ENCODE assay signal across 15 cellular contexts in the genomic region with DNA sequence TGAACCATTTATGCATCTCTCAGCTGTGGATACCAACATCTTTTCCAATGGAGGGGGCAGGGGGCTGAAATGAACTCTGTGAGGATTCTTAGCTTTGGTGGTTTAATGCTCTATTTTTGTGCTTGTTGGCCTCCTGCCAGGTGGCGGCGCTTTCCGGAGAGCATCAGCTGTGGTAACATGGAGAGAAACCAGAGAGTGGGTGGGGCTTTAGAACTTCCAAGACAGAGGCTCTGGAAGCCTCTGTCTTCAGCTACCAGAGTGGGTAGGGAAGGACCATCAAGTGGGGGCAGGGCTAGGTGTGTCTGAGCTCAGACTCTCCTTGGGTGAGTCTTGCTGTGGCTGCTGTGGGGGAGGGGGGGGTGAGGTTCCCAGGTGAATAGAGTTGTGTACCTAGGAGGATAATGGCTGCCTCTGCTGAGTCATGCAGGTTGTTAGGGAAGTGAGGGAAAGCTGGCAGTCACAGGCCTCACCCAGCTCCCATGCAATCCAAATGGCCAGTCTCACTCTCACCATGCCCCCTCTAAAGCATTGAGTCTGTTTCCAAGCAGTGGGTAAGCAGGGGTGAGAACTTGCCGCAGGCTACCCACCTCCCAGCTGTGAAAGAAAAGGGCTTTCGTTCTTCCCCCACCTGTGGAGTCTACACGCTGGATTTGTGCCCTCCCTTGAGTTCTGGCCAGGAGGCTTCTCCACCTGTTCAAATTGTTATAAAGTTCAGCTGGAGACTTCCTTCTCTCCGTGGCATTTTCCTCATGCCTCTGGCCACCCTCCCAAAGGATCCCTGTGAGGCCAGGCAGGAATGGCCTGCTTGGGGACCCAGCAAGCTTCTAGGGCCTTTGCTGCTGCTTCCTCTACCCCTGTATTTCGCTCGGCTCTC.
A peak's percentile ranks its signal among the peaks of the same experiment; 100 is the strongest.
DNase-seq lines count a peak whose midpoint lies in the region; ATAC-seq and TF ChIP-seq lines count a peak whose summit lies in the region.
"Had no signal": no experiment of that assay in that cellular context is flagged by ENCODE, and none has a peak within 500 bp of the region (broad histone marks: within the 10 kb centered on the region; RNA-seq: fewer than 3 reads in every experiment).

No MANE protein-coding gene starts in this region.

- H2AFZ ChIP-seq in DND-41 (ENCODE audit: low read depth, low read length): no peak overlapping the region

- H4K5ac ChIP-seq in mesendoderm (ENCODE audit: low read length): peak overlapping the region; percentile 21

- H4K8ac ChIP-seq in mesendoderm (ENCODE audit: low read depth, low read length): no peak overlapping the region

- H3K4me1 Mint-ChIP-seq in endodermal cell: peaks cover 23% of the 10 kb centered on the region
- H3K4me1 Mint-ChIP-seq in activated naive CD4-positive, alpha-beta T cell treated with anti-CD3 and anti-CD28 coated beads for 36 hours (ENCODE audit: low read depth): no peaks in the 10 kb centered on the region
- H3K4me1 Mint-ChIP-seq: activated naive CD8-positive, alpha-beta T cell treated with anti-CD3 and anti-CD28 coated beads for 36 hours had no signal

- H2AK5ac ChIP-seq in mesendoderm (ENCODE audit: low read length): no peak overlapping the region

- H2BK120ac ChIP-seq in mesendoderm (ENCODE audit: low read depth, low read length): peak overlapping the region; percentile 54

- no peaks in the 10 kb centered on the region for H4K20me1 ChIP-seq in DND-41 (ENCODE audit: insufficient read depth, low read length)

- no peak for ATAC-seq in DND-41 (ENCODE audit: insufficient read depth, low read depth)
- ATAC-seq: CD8-positive, alpha-beta T cell had no signal

- H3K4me2 ChIP-seq in DND-41 (ENCODE audit: insufficient read depth, low read length): no peak overlapping the region
- no peak overlapping the region for H3K4me2 ChIP-seq in mesendoderm (ENCODE audit: low read length)

- no peaks in the 10 kb centered on the region for H3K36me3 ChIP-seq in DND-41 (ENCODE audit: insufficient read depth, low read length)
- H3K36me3 ChIP-seq in endodermal cell (ENCODE audit: control insufficient read depth, insufficient read depth, low read length): no peaks in the 10 kb centered on the region
- no peaks in the 10 kb centered on the region for H3K36me3 ChIP-seq in mesendoderm (ENCODE audit: control insufficient read depth, insufficient read depth, low read length)

- peak overlapping the region; percentile 51 for H3K4me3 Mint-ChIP-seq in endodermal cell
- H3K4me3 Mint-ChIP-seq in activated naive CD4-positive, alpha-beta T cell treated with anti-CD3 and anti-CD28 coated beads for 36 hours: no peak overlapping the region
- H3K4me3 Mint-ChIP-seq: activated naive CD8-positive, alpha-beta T cell treated with anti-CD3 and anti-CD28 coated beads for 36 hours; brain; CD8-positive, alpha-beta T cell had no signal

- H3K4me1 ChIP-seq in DND-41 (ENCODE audit: insufficient read depth, low read length) (no peaks in the 10 kb centered on the region), endodermal cell (ENCODE audit: control insufficient read depth, insufficient read depth, low read length) (peaks cover 2% of the 10 kb centered on the region), mesendoderm (ENCODE audit: control insufficient read depth, low read depth, low read length) (no peaks in the 10 kb centered on the region)
- H3K4me1 ChIP-seq: testis had no signal

- 57 to 63% methylated on average over 6 to 9 of the region's 9 CpGs for WGBS in endodermal cell (ENCODE audit: insufficient coverage in 1 of 2, insufficient read length in 1 of 2), 2 experiments
- no CpG with 5 or more reads among the region's 9 CpGs for WGBS in mesendoderm (ENCODE audit: extremely low coverage, insufficient coverage, low lambda C conversion rate)

- peak overlapping the region; percentile 77 for H3K56ac ChIP-seq in mesendoderm (ENCODE audit: low read length)

- H3K79me2 ChIP-seq in DND-41 (ENCODE audit: insufficient read depth, low read length): no peaks in the 10 kb centered on the region
- H3K79me2 ChIP-seq in mesendoderm (ENCODE audit: control insufficient read depth, insufficient read depth, low read length): no peaks in the 10 kb centered on the region

- H2BK5ac ChIP-seq in mesendoderm (ENCODE audit: low read length): peak overlapping the region; percentile 12

- H3K23ac ChIP-seq in mesendoderm (ENCODE audit: low read length): peak overlapping the region; percentile 17

- CTCF ChIA-PET in activated naive CD4-positive, alpha-beta T cell treated with anti-CD3 and anti-CD28 coated beads for 36 hours (lab: Charles Lee): no interaction called here

- H3K18ac ChIP-seq in mesendoderm (ENCODE audit: low read length): peak overlapping the region; percentile 83

- H3K27ac Mint-ChIP-seq in endodermal cell: peak overlapping the region; percentile 99
- H3K27ac Mint-ChIP-seq in activated naive CD4-positive, alpha-beta T cell treated with anti-CD3 and anti-CD28 coated beads for 36 hours: no peak overlapping the region
- H3K27ac Mint-ChIP-seq: activated naive CD8-positive, alpha-beta T cell treated with anti-CD3 and anti-CD28 coated beads for 36 hours; brain; CD8-positive, alpha-beta T cell had no signal

- H3K9me3 ChIP-seq in DND-41 (ENCODE audit: insufficient read depth, low read length, severe bottlenecking): no peaks in the 10 kb centered on the region
- H3K9me3 ChIP-seq in endodermal cell (ENCODE audit: control insufficient read depth, low read length): peaks cover 10% of the 10 kb centered on the region
- H3K9me3 ChIP-seq: testis had no signal

- H3K27me3 Mint-ChIP-seq in endodermal cell (ENCODE audit: insufficient read depth): no peaks in the 10 kb centered on the region
- no peaks in the 10 kb centered on the region for H3K27me3 Mint-ChIP-seq in activated naive CD4-positive, alpha-beta T cell treated with anti-CD3 and anti-CD28 coated beads for 36 hours (ENCODE audit: low read depth)

- TF ChIP-seq CTCF in DND-41 (IDR thresholded peaks at IDR 0.05; ENCODE audit: borderline replicate concordance, extremely low read depth, low read length, poor library complexity, severe bottlenecking): no peak
- TF ChIP-seq CTCF in LNCaP clone FGC (IDR thresholded peaks at IDR 0.05; ENCODE audit: control insufficient read depth, extremely low read depth, insufficient read depth): no peak
- TF ChIP-seq CTCF in endodermal cell (conservative IDR thresholded peaks at IDR 0.05): peak; percentile 44

- H3K36me3 Mint-ChIP-seq in endodermal cell (ENCODE audit: low read depth): peaks cover 5% of the 10 kb centered on the region
- no peaks in the 10 kb centered on the region for H3K36me3 Mint-ChIP-seq in activated naive CD4-positive, alpha-beta T cell treated with anti-CD3 and anti-CD28 coated beads for 36 hours (ENCODE audit: low read depth)
- H3K36me3 Mint-ChIP-seq: activated naive CD8-positive, alpha-beta T cell treated with anti-CD3 and anti-CD28 coated beads for 36 hours; brain; CD8-positive, alpha-beta T cell had no signal

- DNase-seq in DND-41: peak; percentile 5
- DNase-seq in LNCaP clone FGC (ENCODE audit: low read depth): peak; percentile 1
- DNase-seq in endodermal cell: peak; percentile 93
- DNase-seq in mesendoderm: peak; percentile 77
- DNase-seq in AML-193 (lab: John Stamatoyannopoulos, UW): no peak
- no peak for DNase-seq in activated naive CD4-positive, alpha-beta T cell (lab: John Stamatoyannopoulos, UW)
- DNase-seq in activated naive CD4-positive, alpha-beta T cell treated with anti-CD3 and anti-CD28 coated beads for 36 hours: no peak
- DNase-seq in NCI-H187 treated with DMSO at 0.1 percent for 48 hours (lab: John Stamatoyannopoulos, UW): no peak
- DNase-seq: activated naive CD8-positive, alpha-beta T cell treated with anti-CD3 and anti-CD28 coated beads for 36 hours; CD8-positive, alpha-beta T cell; hippocampal formation; NCI-H1436 treated with DMSO at 0.1 percent for 48 hours; NCI-H2227 treated with DMSO at 0.1 percent for 48 hours; testis had no signal

- H3K9ac ChIP-seq in DND-41 (ENCODE audit: low read depth, low read length): no peak overlapping the region
- no peak overlapping the region for H3K9ac ChIP-seq in endodermal cell (ENCODE audit: extremely low read depth, low read length, poor library complexity, severe bottlenecking)
- peak overlapping the region; percentile 32 for H3K9ac ChIP-seq in mesendoderm (ENCODE audit: low read length)

- H3K4me3 ChIP-seq in DND-41 (ENCODE audit: low read depth in 1 of 2, low read length in 2 of 2) (no peak overlapping the region), LNCaP clone FGC (ENCODE audit: low read depth, low read length) (no peak overlapping the region), endodermal cell (ENCODE audit: low read length) (no peak overlapping the region), mesendoderm (ENCODE audit: low read length) (no peak overlapping the region)
- H3K4me3 ChIP-seq: testis had no signal

- H3K4ac ChIP-seq in mesendoderm (ENCODE audit: low read depth, low read length): peak overlapping the region; percentile 10

- intact Hi-C loops in activated naive CD4-positive, alpha-beta T cell treated with anti-CD3 and anti-CD28 coated beads for 36 hours (cut with micrococcal nuclease): no loop called here

- no peak overlapping the region for H3K27ac ChIP-seq in DND-41 (ENCODE audit: low read length)
- no peak overlapping the region for H3K27ac ChIP-seq in endodermal cell (ENCODE audit: low read depth, low read length)
- H3K27ac ChIP-seq in mesendoderm (ENCODE audit: low read depth, low read length): peak overlapping the region; percentile 92
- H3K27ac ChIP-seq: testis had no signal

- H3K27me3 ChIP-seq in DND-41 (ENCODE audit: insufficient read depth, low read length, poor library complexity): no peaks in the 10 kb centered on the region
- H3K27me3 ChIP-seq in endodermal cell (ENCODE audit: control insufficient read depth, insufficient read depth, low read length, poor library complexity, severe bottlenecking): no peaks in the 10 kb centered on the region
- no peaks in the 10 kb centered on the region for H3K27me3 ChIP-seq in mesendoderm (ENCODE audit: insufficient read depth, low read length, poor library complexity)
- H3K27me3 ChIP-seq: testis had no signal

- H3K9me3 Mint-ChIP-seq in endodermal cell: peaks cover 48% of the 10 kb centered on the region
- H3K9me3 Mint-ChIP-seq in activated naive CD4-positive, alpha-beta T cell treated with anti-CD3 and anti-CD28 coated beads for 36 hours: peaks cover 16% of the 10 kb centered on the region

- H3K79me1 ChIP-seq in mesendoderm (ENCODE audit: low read length): no peaks in the 10 kb centered on the region

- no peak overlapping the region for H2BK15ac ChIP-seq in mesendoderm (replicated peaks; ENCODE audit: low read depth)

Comparison
In these comparisons a context has a peak if more than half of its experiments do, and no peak if none do; other contexts are left out.
1. DNase-seq: peak in DND-41 (single experiment), LNCaP clone FGC (single experiment), endodermal cell (single experiment) and mesendoderm (single experiment); none in AML-193 (0 of 2), activated naive CD4-positive, alpha-beta T cell (0 of 4), activated naive CD4-positive, alpha-beta T cell treated with anti-CD3 and anti-CD28 coated beads for 36 hours (single experiment) and NCI-H187 treated with DMSO at 0.1 percent for 48 hours (single experiment).